ENCODE assay signal across 12 cellular contexts in the genomic region with DNA sequence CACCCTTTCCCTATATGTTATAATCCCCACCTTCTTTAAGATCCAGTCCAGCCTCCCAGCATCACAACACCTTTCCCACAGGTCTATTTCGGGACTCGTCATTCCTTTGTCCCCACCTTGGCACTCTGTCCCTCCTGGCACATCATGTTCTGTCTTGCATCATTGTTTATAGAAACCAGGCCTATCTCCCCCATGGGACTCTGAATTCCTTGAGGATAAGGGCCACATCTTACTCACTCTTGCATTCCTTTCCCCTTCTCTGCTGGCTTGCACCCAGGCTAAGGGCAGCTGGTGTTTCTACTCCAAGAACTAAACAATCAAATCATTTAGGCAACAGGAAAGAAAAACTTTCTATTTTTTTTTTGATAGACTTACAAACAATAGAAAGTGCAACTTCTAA.
DNase-seq lines count a peak whose midpoint lies in the region; ATAC-seq, FAIRE-seq and TF ChIP-seq lines count a peak whose summit lies in the region.
"Had no signal": no experiment of that assay in that cellular context is flagged by ENCODE, and none has a peak within 500 bp of the region (broad histone marks: within the 10 kb centered on the region; RNA-seq: fewer than 3 reads in every experiment).

No MANE protein-coding gene starts in this region.

- H3K4me1 Mint-ChIP-seq in osteocyte (ENCODE audit: unreplicated experiment): peaks cover 23% of the 10 kb centered on the region
- peaks cover 5% of the 10 kb centered on the region for H3K4me1 Mint-ChIP-seq in stimulated activated naive CD8-positive, alpha-beta T cell treated with anti-CD3 and anti-CD28 coated beads, Interleukin-15, amount 100 ng/mL, for 72 hours
- H3K4me1 Mint-ChIP-seq: naive thymus-derived CD4-positive, alpha-beta T cell had no signal

- H3K4me3 ChIP-seq in fibroblast of villous mesenchyme (ENCODE audit: low read depth, low read length): no peak overlapping the region

- TF ChIP-seq CTCF in fibroblast of villous mesenchyme (IDR thresholded peaks at IDR 0.05; ENCODE audit: insufficient read depth, low read depth, low read length) (no peak), osteocyte (IDR thresholded peaks at IDR 0.05) (no peak)

- H3K9me3 Mint-ChIP-seq in osteocyte (ENCODE audit: unreplicated experiment): no peaks in the 10 kb centered on the region
- no peaks in the 10 kb centered on the region for H3K9me3 Mint-ChIP-seq in stimulated activated naive CD8-positive, alpha-beta T cell treated with anti-CD3 and anti-CD28 coated beads, Interleukin-15, amount 100 ng/mL, for 72 hours
- H3K9me3 Mint-ChIP-seq: activated T-cell treated with anti-CD3 and anti-CD28 coated beads, Interleukin-2, amount 50 U/mL, for 4 hours; naive thymus-derived CD4-positive, alpha-beta T cell had no signal

- H3K36me3 Mint-ChIP-seq in osteocyte (ENCODE audit: unreplicated experiment): no peaks in the 10 kb centered on the region

- DNase-seq in AG20443 (ENCODE audit: low spot score) (peak; percentile 74), fibroblast of villous mesenchyme (ENCODE audit: low read depth) (peak; percentile 28), osteocyte (ENCODE audit: extremely low spot score, unreplicated experiment) (no peak), activated gamma-delta T cell (lab: John Stamatoyannopoulos, UW) (no peak), HTR-8/SVneo (ENCODE audit: insufficient read length, low spot score) (no peak)
- no peak for DNase-seq in stimulated activated naive CD4-positive, alpha-beta T cell treated with Interleukin-2 at 50 U/mL for 16 hours (lab: John Stamatoyannopoulos, UW)
- DNase-seq in stimulated activated naive CD8-positive, alpha-beta T cell treated with anti-CD3 and anti-CD28 coated beads, Interleukin-15, amount 100 ng/mL, for 72 hours: no peak
- DNase-seq: activated T-cell treated with anti-CD3 and anti-CD28 coated beads, Interleukin-2, amount 50 U/mL, for 4 hours; C1 segment of cervical spinal cord; naive thymus-derived CD4-positive, alpha-beta T cell had no signal

- H3K27me3 Mint-ChIP-seq in osteocyte (ENCODE audit: unreplicated experiment): no peaks in the 10 kb centered on the region
- no peaks in the 10 kb centered on the region for H3K27me3 Mint-ChIP-seq in stimulated activated naive CD8-positive, alpha-beta T cell treated with anti-CD3 and anti-CD28 coated beads, Interleukin-15, amount 100 ng/mL, for 72 hours
- H3K27me3 Mint-ChIP-seq: naive thymus-derived CD4-positive, alpha-beta T cell had no signal

- ATAC-seq in SK-N-SH treated with all-trans-retinoic acid at 6 μM for 48 hours: peak; percentile 38; the same call in 1 of the 3 replicates
- ATAC-seq in stimulated activated naive CD8-positive, alpha-beta T cell treated with anti-CD3 and anti-CD28 coated beads, Interleukin-15, amount 100 ng/mL, for 72 hours: no peak
- ATAC-seq: activated T-cell treated with anti-CD3 and anti-CD28 coated beads, Interleukin-2, amount 50 U/mL, for 4 hours; naive thymus-derived CD4-positive, alpha-beta T cell had no signal

- H3K27ac Mint-ChIP-seq in osteocyte (ENCODE audit: unreplicated experiment): peak overlapping the region; percentile 18
- no peak overlapping the region for H3K27ac Mint-ChIP-seq in stimulated activated naive CD8-positive, alpha-beta T cell treated with anti-CD3 and anti-CD28 coated beads, Interleukin-15, amount 100 ng/mL, for 72 hours
- H3K27ac Mint-ChIP-seq: naive thymus-derived CD4-positive, alpha-beta T cell had no signal

- FAIRE-seq in HTR-8/SVneo (lab: Jason Lieb, UNC): no peak
- FAIRE-seq: RCC 7860 had no signal

- no peak overlapping the region for H3K4me3 Mint-ChIP-seq in osteocyte (ENCODE audit: unreplicated experiment)
- H3K4me3 Mint-ChIP-seq in stimulated activated naive CD8-positive, alpha-beta T cell treated with anti-CD3 and anti-CD28 coated beads, Interleukin-15, amount 100 ng/mL, for 72 hours: no peak overlapping the region
- H3K4me3 Mint-ChIP-seq: activated T-cell treated with anti-CD3 and anti-CD28 coated beads, Interleukin-2, amount 50 U/mL, for 4 hours; naive thymus-derived CD4-positive, alpha-beta T cell had no signal

TF ChIP-seq in SK-N-SH treated with all-trans-retinoic acid at 6 μM for 48 hours, 23 proteins besides CTCF, POLR2A, EP300 and RAD21:
- TF ChIP-seq, protein P1, sequence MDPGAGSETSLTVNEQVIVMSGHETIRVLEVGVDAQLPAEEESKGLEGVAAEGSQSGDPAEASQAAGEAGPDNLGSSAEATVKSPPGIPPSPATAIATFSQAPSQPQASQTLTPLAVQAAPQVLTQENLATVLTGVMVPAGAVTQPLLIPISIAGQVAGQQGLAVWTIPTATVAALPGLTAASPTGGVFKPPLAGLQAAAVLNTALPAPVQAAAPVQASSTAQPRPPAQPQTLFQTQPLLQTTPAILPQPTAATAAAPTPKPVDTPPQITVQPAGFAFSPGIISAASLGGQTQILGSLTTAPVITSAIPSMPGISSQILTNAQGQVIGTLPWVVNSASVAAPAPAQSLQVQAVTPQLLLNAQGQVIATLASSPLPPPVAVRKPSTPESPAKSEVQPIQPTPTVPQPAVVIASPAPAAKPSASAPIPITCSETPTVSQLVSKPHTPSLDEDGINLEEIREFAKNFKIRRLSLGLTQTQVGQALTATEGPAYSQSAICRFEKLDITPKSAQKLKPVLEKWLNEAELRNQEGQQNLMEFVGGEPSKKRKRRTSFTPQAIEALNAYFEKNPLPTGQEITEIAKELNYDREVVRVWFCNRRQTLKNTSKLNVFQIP (CRISPR knock-in tag; IDR thresholded peaks at IDR 0.05; ENCODE audit: borderline replicate concordance, low read depth): no peak
- no peak for TF ChIP-seq PPARA (CRISPR knock-in tag; IDR thresholded peaks at IDR 0.05; ENCODE audit: borderline replicate concordance)
- TF ChIP-seq ISL1 (CRISPR knock-in tag; IDR thresholded peaks at IDR 0.05): peak; percentile 46

Comparison
In these comparisons a context has a peak if more than half of its experiments do, and no peak if none do; other contexts are left out.
1. DNase-seq: peak in AG20443 (single experiment) and fibroblast of villous mesenchyme (single experiment); none in osteocyte (single experiment), activated gamma-delta T cell (single experiment), stimulated activated naive CD4-positive, alpha-beta T cell treated with Interleukin-2 at 50 U/mL for 16 hours (single experiment), stimulated activated naive CD8-positive, alpha-beta T cell treated with anti-CD3 and anti-CD28 coated beads, Interleukin-15, amount 100 ng/mL, for 72 hours (0 of 2) and HTR-8/SVneo (single experiment).